ENCODE assay signal across 9 cellular contexts in genomic region chr13:51148952-51149573, GRCh38. TPM values are rescaled to one million over a fixed set of nuclear protein-coding genes. Genes with fewer than 3 reads are reported as not detected.
DNase-seq lines count a peak whose midpoint lies in the region; ATAC-seq, FAIRE-seq and TF ChIP-seq lines count a peak whose summit lies in the region.
"Had no signal": no experiment of that assay in that cellular context is flagged by ENCODE, and none has a peak within 500 bp of the region (broad histone marks: within the 10 kb centered on the region; RNA-seq: fewer than 3 reads in every experiment).

No MANE protein-coding gene starts in this region.

- H3K9me3 ChIP-seq in AG04450 (ENCODE audit: control insufficient read depth, insufficient read depth, low read length) (no peaks in the 10 kb centered on the region), neural progenitor cell (ENCODE audit: low read depth) (peaks cover 7% of the 10 kb centered on the region)

- peak overlapping the region; percentile 60 for H3K4me2 ChIP-seq in neural progenitor cell

- H3K27me3 ChIP-seq in AG04450 (ENCODE audit: control insufficient read depth, insufficient read depth, low read length) (peaks cover 9% of the 10 kb centered on the region), neural progenitor cell (no peaks in the 10 kb centered on the region)

- H3K36me3 ChIP-seq in neural progenitor cell, result no peaks in the 10 kb centered on the region

- peaks cover 10% of the 10 kb centered on the region for H3K4me1 Mint-ChIP-seq in neural progenitor cell
- H3K4me1 Mint-ChIP-seq: central memory CD8-positive, alpha-beta T cell had no signal

- H3K79me2 ChIP-seq in neural progenitor cell (ENCODE audit: low read depth), result no peaks in the 10 kb centered on the region

- H4K20me1 ChIP-seq in neural progenitor cell (ENCODE audit: low read depth), result no peaks in the 10 kb centered on the region

- no peak for FAIRE-seq in H54 (lab: Jason Lieb, UNC)

- DNase-seq in AG04450 (ENCODE audit: low read depth, low spot score), result peak; percentile 8
- no peak for DNase-seq in HFF-Myc (ENCODE audit: extremely low read depth, low read depth)
- DNase-seq in RPMI7951 (ENCODE audit: low read depth), result peak; percentile 30
- DNase-seq in fibroblast of pulmonary artery (ENCODE audit: low read depth), result peak; percentile 77
- DNase-seq in neural progenitor cell (ENCODE audit: low spot score), result peak; percentile 82
- no peak for DNase-seq in central memory CD4-positive, alpha-beta T cell
- no peak for DNase-seq in H54 (ENCODE audit: insufficient read length, low spot score)

- POLR2A ChIA-PET in AG04450 (lab: Yijun Ruan, JAX), result interaction anchor here (0.6 kb wide), 1 partner anchor 134 kb away, joined by 8 read pairs; no protein-coding TSS in a partner anchor

- no peak for ATAC-seq in GM21526 (IDR thresholded peaks at IDR 0.05; ENCODE audit: low FRiP score, unreplicated experiment)

- peaks cover 40% of the 10 kb centered on the region for H3K4me1 ChIP-seq in neural progenitor cell

- H3F3A ChIP-seq in neural progenitor cell (ENCODE audit: low read depth), result peaks cover 35% of the 10 kb centered on the region

- H3K4me3 ChIP-seq in AG04450 (ENCODE audit: low read depth, low read length) (no peak overlapping the region), HFF-Myc (replicated peaks; ENCODE audit: low read depth, low read length) (no peak overlapping the region), fibroblast of pulmonary artery (replicated peaks; ENCODE audit: low read depth, low read length) (no peak overlapping the region), neural progenitor cell (no peak overlapping the region)

- no peaks in the 10 kb centered on the region for H3K27me3 Mint-ChIP-seq in neural progenitor cell (ENCODE audit: insufficient read depth, low read depth)

- H3K27ac ChIP-seq in AG04450 (ENCODE audit: low read depth, low read length), result no peak overlapping the region
- peak overlapping the region; percentile 35 for H3K27ac ChIP-seq in neural progenitor cell

- H3K27ac Mint-ChIP-seq in neural progenitor cell, result peak overlapping the region; percentile 74

- H3K9me3 Mint-ChIP-seq in neural progenitor cell, result peaks cover 2% of the 10 kb centered on the region
- H3K9me3 Mint-ChIP-seq: central memory CD8-positive, alpha-beta T cell had no signal

- no peak for TF ChIP-seq POLR2A in H54 (IDR thresholded peaks at IDR 0.05; ENCODE audit: low read depth, low read length)

- CTCF ChIA-PET in AG04450 (lab: Charles Lee), result interaction anchor here (0.7 to 7.6 kb wide), 17 partner anchors 10 to 676 kb away, joined by 3 to 203 read pairs (median 5); no protein-coding TSS in a partner anchor

- no peaks in the 10 kb centered on the region for H3K36me3 Mint-ChIP-seq in neural progenitor cell

- no peak overlapping the region for H3K9ac ChIP-seq in neural progenitor cell

- TF ChIP-seq CTCF in AG04450 (IDR thresholded peaks at IDR 0.05; ENCODE audit: low read depth, low read length) (peak; percentile 68), HFF-Myc (IDR thresholded peaks at IDR 0.05; ENCODE audit: low read depth, low read length, missing control alignments) (peak; percentile 42), fibroblast of pulmonary artery (IDR thresholded peaks at IDR 0.05; ENCODE audit: low read length, missing control alignments) (peak; percentile 71), neural progenitor cell (IDR thresholded peaks at IDR 0.05) (peak; percentile 71)

- H2AFZ ChIP-seq in neural progenitor cell (replicated peaks), result peak overlapping the region; percentile 96

- no peak overlapping the region for H3K4me3 Mint-ChIP-seq in neural progenitor cell
- H3K4me3 Mint-ChIP-seq: central memory CD8-positive, alpha-beta T cell had no signal

RNA-seq across cellular contexts. Expression of gene C13orf42, which starts 38.0 kb away (rescaled TPM):
- not detected in 2 replicates for polyA plus RNA-seq in AG04450 (2011; rRNA removed)
- polyA minus RNA-seq in AG04450 (2011; rRNA and poly(A)+ RNA removed), result not detected in 2 replicates
- total RNA-seq in RPMI7951 (2014; rRNA removed; shearing (Covaris generic)), result not detected in 2 replicates
- 0.65 and 0.96 TPM in 2 replicates for total RNA-seq in neural progenitor cell (ENCODE audit: low replicate concordance)

Comparison
In these comparisons a context has a peak if more than half of its experiments do, and no peak if none do; other contexts are left out.
1. DNase-seq: peak in AG04450 (single experiment), RPMI7951 (single experiment), fibroblast of pulmonary artery (single experiment) and neural progenitor cell (single experiment); none in HFF-Myc (single experiment), central memory CD4-positive, alpha-beta T cell (single experiment) and H54 (single experiment).
2. Peak in every context shown above with its lines, with median percentiles within 50 percentile points of each other: CTCF ChIP-seq.